1 cellular context compared by ENCODE assay signal in genomic region chr7:74462707-74463100, GRCh38.
TF ChIP-seq lines count a peak whose summit lies in the region.

No MANE protein-coding gene starts in this region.

TF ChIP-seq in HepG2, 621 proteins besides CTCF, POLR2A, EP300 and RAD21:
- TF ChIP-seq ZBTB33 (CRISPR knock-in tag; IDR thresholded peaks at IDR 0.05) (peak; percentile 36; the same call in 1 of the 2 replicates), ZNF24 (IDR thresholded peaks at IDR 0.05) (no peak), AGO2 (optimal IDR thresholded peaks at IDR 0.05; ENCODE audit: low read depth, low read length) (peak; percentile 28), MAFK (conservative IDR thresholded peaks at IDR 0.05 in 1 of 2, IDR thresholded peaks at IDR 0.05 in 1 of 2; ENCODE audit: low read length in 2 of 2) (no peak), MTF2 (CRISPR knock-in tag; IDR thresholded peaks at IDR 0.05; ENCODE audit: borderline replicate concordance) (no peak), NKX3-1 (CRISPR knock-in tag; IDR thresholded peaks at IDR 0.05) (no peak), KLF9 (CRISPR knock-in tag; IDR thresholded peaks at IDR 0.05; ENCODE audit: low read depth) (no peak)
- TF ChIP-seq, protein P1, sequence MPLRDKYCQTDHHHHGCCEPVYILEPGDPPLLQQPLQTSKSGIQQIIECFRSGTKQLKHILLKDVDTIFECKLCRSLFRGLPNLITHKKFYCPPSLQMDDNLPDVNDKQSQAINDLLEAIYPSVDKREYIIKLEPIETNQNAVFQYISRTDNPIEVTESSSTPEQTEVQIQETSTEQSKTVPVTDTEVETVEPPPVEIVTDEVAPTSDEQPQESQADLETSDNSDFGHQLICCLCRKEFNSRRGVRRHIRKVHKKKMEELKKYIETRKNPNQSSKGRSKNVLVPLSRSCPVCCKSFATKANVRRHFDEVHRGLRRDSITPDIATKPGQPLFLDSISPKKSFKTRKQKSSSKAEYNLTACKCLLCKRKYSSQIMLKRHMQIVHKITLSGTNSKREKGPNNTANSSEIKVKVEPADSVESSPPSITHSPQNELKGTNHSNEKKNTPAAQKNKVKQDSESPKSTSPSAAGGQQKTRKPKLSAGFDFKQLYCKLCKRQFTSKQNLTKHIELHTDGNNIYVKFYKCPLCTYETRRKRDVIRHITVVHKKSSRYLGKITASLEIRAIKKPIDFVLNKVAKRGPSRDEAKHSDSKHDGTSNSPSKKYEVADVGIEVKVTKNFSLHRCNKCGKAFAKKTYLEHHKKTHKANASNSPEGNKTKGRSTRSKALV (CRISPR knock-in tag; IDR thresholded peaks at IDR 0.05), result no peak
